14 cellular contexts compared by ENCODE assay signal in the genomic region with DNA sequence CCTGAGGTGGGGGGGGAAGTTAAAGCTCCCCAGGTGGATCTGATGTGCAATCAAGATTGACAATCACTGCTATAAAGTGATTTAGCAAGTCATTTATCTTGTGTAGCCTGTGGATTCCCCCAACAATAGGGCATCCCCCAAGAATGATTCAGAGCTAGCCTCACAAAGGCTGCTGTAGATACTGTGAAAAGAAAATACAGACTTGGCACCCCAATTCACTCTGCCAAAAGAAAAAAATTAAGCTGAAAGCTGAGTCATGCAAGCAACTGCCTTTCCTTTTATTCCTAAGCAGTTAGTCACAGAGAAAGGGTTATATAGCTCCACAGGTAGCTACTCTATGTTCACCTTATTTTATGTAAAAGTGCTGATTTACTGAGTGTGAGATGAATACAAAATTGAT. TPM values are rescaled to one million over a fixed set of nuclear protein-coding genes. Genes with fewer than 3 reads are reported as not detected.
A peak's percentile ranks its signal among the peaks of the same experiment; 100 is the strongest.
DNase-seq lines count a peak whose midpoint lies in the region; ATAC-seq, FAIRE-seq and TF ChIP-seq lines count a peak whose summit lies in the region.
"Had no signal": no experiment of that assay in that cellular context is flagged by ENCODE, and none has a peak within 500 bp of the region (broad histone marks: within the 10 kb centered on the region; RNA-seq: fewer than 3 reads in every experiment).

No MANE protein-coding gene starts in this region.

- no peak for TF ChIP-seq CTCF in HepG2 (CRISPR knock-in tag; IDR thresholded peaks at IDR 0.05)
- no peak for TF ChIP-seq CTCF in right lobe of liver (IDR thresholded peaks at IDR 0.05)
- TF ChIP-seq CTCF in fibroblast of mammary gland (conservative IDR thresholded peaks at IDR 0.05; ENCODE audit: control insufficient read depth, insufficient read depth, low read depth, low read length) = no peak
- TF ChIP-seq CTCF in CD8-positive, alpha-beta T cell (IDR thresholded peaks at IDR 0.05) = no peak
- no peak for TF ChIP-seq CTCF in hepatocyte (IDR thresholded peaks at IDR 0.05; ENCODE audit: poor library complexity)

- no peak for TF ChIP-seq RAD21 in HepG2 (CRISPR knock-in tag; IDR thresholded peaks at IDR 0.05)

- no peak for DNase-seq in HepG2 (ENCODE audit: low spot score)
- DNase-seq in right lobe of liver = no peak
- DNase-seq in RPMI7951 (ENCODE audit: low read depth) = peak; percentile 45
- DNase-seq in fibroblast of mammary gland (ENCODE audit: low read depth) = peak; percentile 44
- DNase-seq in CD8-positive, alpha-beta T cell = no peak
- no peak for DNase-seq in SHP77 treated with DMSO at 0.1 percent for 48 hours (lab: John Stamatoyannopoulos, UW)
- DNase-seq in NCI-H1105 treated with DMSO at 0.1 percent for 48 hours (lab: John Stamatoyannopoulos, UW) = no peak
- DNase-seq in hepatocyte (ENCODE audit: low spot score) = no peak
- DNase-seq: CD4-positive, alpha-beta memory T cell; Kasumi-1; NCI-H524 treated with DMSO at 0.1 percent for 48 hours; retina had no signal

- ATAC-seq in HepG2 (no peak), right lobe of liver (no peak)
- ATAC-seq in CD8-positive, alpha-beta T cell = no peak

- no peak for TF ChIP-seq POLR2A in HepG2 (IDR thresholded peaks at IDR 0.05; ENCODE audit: insufficient read depth in 1 of 2, low read depth in 2 of 2, low read length in 2 of 2)
- TF ChIP-seq POLR2A in right lobe of liver (IDR thresholded peaks at IDR 0.05) = no peak

- intact Hi-C loops in HepG2 (cut with micrococcal nuclease; ENCODE audit: unreplicated experiment) (no loop called here), right lobe of liver (cut with DNase I) (no loop called here)
- intact Hi-C loops in CD8-positive, alpha-beta T cell (cut with DNase I, micrococcal nuclease) = no loop called here

- H3K4me3 ChIP-seq in HepG2 (replicated peaks in 1 of 3; ENCODE audit: insufficient read depth in 1 of 3, low read depth in 2 of 3, low read length in 3 of 3) (no peak overlapping the region), right lobe of liver (no peak overlapping the region), fibroblast of mammary gland (ENCODE audit: control insufficient read depth, low read depth, low read length) (no peak overlapping the region), hepatocyte (no peak overlapping the region)
- no peak overlapping the region for H3K4me3 ChIP-seq in CD8-positive, alpha-beta T cell (ENCODE audit: low read depth, low read length)
- H3K4me3 ChIP-seq: lung had no signal

- H3K79me2 ChIP-seq in HepG2 (ENCODE audit: insufficient read depth, low read length) (no peaks in the 10 kb centered on the region), hepatocyte (no peaks in the 10 kb centered on the region)

- in situ Hi-C loops in HepG2 (cut with HindIII; ENCODE audit: extremely low pct_ligation_motif_present, low pct_unique_long_range_greater_than_20kb) = no loop called here

- H3K27me3 ChIP-seq in HepG2 (ENCODE audit: control insufficient read depth in 1 of 2, insufficient read depth in 2 of 2, low read length in 2 of 2) = no peaks in the 10 kb centered on the region; a peak in 1 of 5 replicates
- no peaks in the 10 kb centered on the region for H3K27me3 ChIP-seq in right lobe of liver
- H3K27me3 ChIP-seq in CD8-positive, alpha-beta T cell (ENCODE audit: insufficient read depth, low read length) = no peaks in the 10 kb centered on the region
- no peaks in the 10 kb centered on the region for H3K27me3 ChIP-seq in hepatocyte

- H3K9me3 ChIP-seq in HepG2 (ENCODE audit: low read length) (no peaks in the 10 kb centered on the region), right lobe of liver (no peaks in the 10 kb centered on the region), hepatocyte (ENCODE audit: low read depth) (no peaks in the 10 kb centered on the region)
- no peaks in the 10 kb centered on the region for H3K9me3 ChIP-seq in CD8-positive, alpha-beta T cell (ENCODE audit: low read length)

- no peaks in the 10 kb centered on the region for H3K36me3 Mint-ChIP-seq in CD8-positive, alpha-beta T cell
- H3K36me3 Mint-ChIP-seq: activated naive CD8-positive, alpha-beta T cell had no signal

- no peak overlapping the region for H3K9ac ChIP-seq in HepG2 (ENCODE audit: insufficient read depth, low read depth, low read length)

- no TSS peak for BruUV-seq in HepG2 (replicated peaks; lab: Mats Ljungman, UMichigan)

- no peaks in the 10 kb centered on the region for H3K9me2 ChIP-seq in hepatocyte (replicated peaks; ENCODE audit: insufficient read depth)

- no peak overlapping the region for H3K27ac ChIP-seq in HepG2 (ENCODE audit: extremely low read length, insufficient read depth, low read length)
- H3K27ac ChIP-seq in right lobe of liver = no peak overlapping the region
- no peak overlapping the region for H3K27ac ChIP-seq in CD8-positive, alpha-beta T cell (ENCODE audit: low read depth, low read length)
- no peak overlapping the region for H3K27ac ChIP-seq in hepatocyte

- H3K4me2 ChIP-seq in HepG2 (ENCODE audit: low read depth, low read length) (no peak overlapping the region), hepatocyte (no peak overlapping the region)

- POLR2A ChIA-PET in HepG2 (lab: Yijun Ruan, JAX) = interaction anchor here (0.6 kb wide), 1 partner anchor 92 kb away, joined by 3 read pairs; no protein-coding TSS in a partner anchor
- POLR2A ChIA-PET in CD8-positive, alpha-beta T cell (lab: Charles Lee) = interaction anchor here (0.6 kb wide), 1 partner anchor 34 kb away, joined by 3 read pairs; no protein-coding TSS in a partner anchor

- no peaks in the 10 kb centered on the region for H4K20me1 ChIP-seq in HepG2 (ENCODE audit: insufficient read depth, low read length)
- no peaks in the 10 kb centered on the region for H4K20me1 ChIP-seq in hepatocyte (ENCODE audit: insufficient read depth, poor library complexity, severe bottlenecking)

- no peaks in the 10 kb centered on the region for H3K4me1 Mint-ChIP-seq in CD8-positive, alpha-beta T cell (ENCODE audit: low read depth)
- H3K4me1 Mint-ChIP-seq: CD4-positive, alpha-beta memory T cell had no signal

- H3K27me3 Mint-ChIP-seq in CD8-positive, alpha-beta T cell (ENCODE audit: low read depth) = no peaks in the 10 kb centered on the region
- H3K27me3 Mint-ChIP-seq: activated naive CD8-positive, alpha-beta T cell; CD4-positive, alpha-beta memory T cell had no signal

- CTCF ChIA-PET in HepG2 (lab: Yijun Ruan, JAX; ENCODE audit: low intra/inter-chr PET ratio, low total read pairs) = no interaction called here
- CTCF ChIA-PET in CD8-positive, alpha-beta T cell (lab: Charles Lee) = interaction anchor here (1.3 kb wide), 1 partner anchor 13 kb away, joined by 10 read pairs; no protein-coding TSS in a partner anchor

- no peak overlapping the region for H2AFZ ChIP-seq in HepG2 (ENCODE audit: low read length)
- no peak overlapping the region for H2AFZ ChIP-seq in hepatocyte

- H3K27ac Mint-ChIP-seq in CD8-positive, alpha-beta T cell = no peak overlapping the region
- H3K27ac Mint-ChIP-seq: activated naive CD8-positive, alpha-beta T cell; CD4-positive, alpha-beta memory T cell had no signal

- H3K36me3 ChIP-seq in HepG2 (replicated peaks in 1 of 2; ENCODE audit: control insufficient read depth in 1 of 2, insufficient read depth in 2 of 2, low read length in 2 of 2) (no peaks in the 10 kb centered on the region), right lobe of liver (no peaks in the 10 kb centered on the region), hepatocyte (replicated peaks; ENCODE audit: insufficient read depth, low read depth) (no peaks in the 10 kb centered on the region)
- H3K36me3 ChIP-seq in CD8-positive, alpha-beta T cell (ENCODE audit: insufficient read depth, low read length) = no peaks in the 10 kb centered on the region

- TF ChIP-seq EP300 in HepG2 (IDR thresholded peaks at IDR 0.05; ENCODE audit: low read depth in 2 of 2, low read length in 2 of 2) (no peak), HepG2 (CRISPR knock-in tag; IDR thresholded peaks at IDR 0.05; ENCODE audit: borderline replicate concordance) (no peak)

- H3K9me3 Mint-ChIP-seq in CD8-positive, alpha-beta T cell = no peaks in the 10 kb centered on the region

- no peak for FAIRE-seq in HepG2 (lab: Jason Lieb, UNC)

- H3K4me1 ChIP-seq in HepG2 (ENCODE audit: insufficient read depth, low read length) = peaks cover 13% of the 10 kb centered on the region
- no peaks in the 10 kb centered on the region for H3K4me1 ChIP-seq in right lobe of liver
- H3K4me1 ChIP-seq in CD8-positive, alpha-beta T cell (ENCODE audit: insufficient read depth, low read length) = no peaks in the 10 kb centered on the region
- H3K4me1 ChIP-seq in hepatocyte (ENCODE audit: insufficient read depth) = no peaks in the 10 kb centered on the region

- no peak overlapping the region for H3K4me3 Mint-ChIP-seq in CD8-positive, alpha-beta T cell
- H3K4me3 Mint-ChIP-seq: activated naive CD8-positive, alpha-beta T cell; CD4-positive, alpha-beta memory T cell had no signal

RNA-seq across cellular contexts. Expression of a gene that starts 14.6 kb away (rescaled TPM):
- total RNA-seq in HepG2 (2016; rRNA removed; fragmentation: Illumina TruSeq; extraction: Trizol) (not detected in 2 replicates), right lobe of liver (1 to 10 TPM in 1 of 6 experiments, under 1 TPM in 5; 0.14 to 2.1 (median 0.60) TPM), hepatocyte (1.8 and 2.1 TPM in 2 replicates)
- total RNA-seq in HepG2 (2016; cell fraction: cytosol; rRNA removed; fragmentation: Illumina TruSeq; extraction: Trizol; ENCODE audit: low read depth) = not detected in 2 replicates
- not detected in 2 replicates for total RNA-seq in HepG2 (2016; cell fraction: insoluble cytoplasmic fraction; rRNA removed; fragmentation: Illumina TruSeq; extraction: Trizol)
- not detected in 2 replicates for total RNA-seq in HepG2 (2016; cell fraction: membrane; rRNA removed; fragmentation: Illumina TruSeq; extraction: Trizol)
- not detected in 2 replicates for total RNA-seq in HepG2 (2016; cell fraction: nucleus; rRNA removed; fragmentation: Illumina TruSeq; extraction: Trizol)
- polyA plus RNA-seq in HepG2 (2011; rRNA removed) (0.04 and 0.05 TPM in 2 replicates), hepatocyte (0.79 and 1.3 TPM in 2 replicates)
- polyA plus RNA-seq in HepG2 (2011; cell fraction: cytosol; rRNA removed) = not detected in 2 replicates
- not detected in 2 replicates for polyA plus RNA-seq in HepG2 (2011; cell fraction: nucleus; rRNA removed)
- polyA plus RNA-seq in HepG2 (2012) = not detected in 2 replicates
- polyA plus RNA-seq in HepG2 (2016; cell fraction: cytosol; fragmentation: Illumina TruSeq; extraction: Trizol; ENCODE audit: low read depth) = not detected in 2 replicates
- polyA plus RNA-seq in HepG2 (2016; cell fraction: insoluble cytoplasmic fraction; fragmentation: Illumina TruSeq; extraction: Trizol; ENCODE audit: low read depth) = not detected in 2 replicates
- not detected in 2 replicates for polyA plus RNA-seq in HepG2 (2016; cell fraction: membrane; fragmentation: Illumina TruSeq; extraction: Trizol; ENCODE audit: low read depth)
- not detected in 2 replicates for polyA plus RNA-seq in HepG2 (2016; cell fraction: nucleus; fragmentation: Illumina TruSeq; extraction: Trizol; ENCODE audit: insufficient read depth, low read depth)
- polyA minus RNA-seq in HepG2 (2011; rRNA and poly(A)+ RNA removed; ENCODE audit: low replicate concordance) = 1.4 TPM in 1 of 2 replicates, not detected in the other
- polyA minus RNA-seq in HepG2 (2011; cell fraction: cytosol; rRNA and poly(A)+ RNA removed) = not detected in 2 replicates
- not detected in 2 replicates for polyA minus RNA-seq in HepG2 (2011; cell fraction: nucleus; rRNA and poly(A)+ RNA removed)
- not detected in 2 replicates for total RNA-seq in RPMI7951 (2014; rRNA removed; shearing (Covaris generic))
- total RNA-seq in CD8-positive, alpha-beta T cell = under 1 TPM; 0.44 to 0.71 TPM

Comparison
In these comparisons a context has a peak if more than half of its experiments do, and no peak if none do; other contexts are left out.
1. DNase-seq: peak in RPMI7951 (single experiment) and fibroblast of mammary gland (single experiment); none in HepG2 (single experiment), right lobe of liver (0 of 3), CD8-positive, alpha-beta T cell (0 of 7), SHP77 treated with DMSO at 0.1 percent for 48 hours (single experiment), NCI-H1105 treated with DMSO at 0.1 percent for 48 hours (single experiment) and hepatocyte (single experiment).